14 cellular contexts compared by ENCODE assay signal in genomic region chr3:194574639-194575483, GRCh38. TPM values are rescaled to one million over a fixed set of nuclear protein-coding genes. Genes with fewer than 3 reads are reported as not detected.
DNase-seq lines count a peak whose midpoint lies in the region; ATAC-seq, FAIRE-seq and TF ChIP-seq lines count a peak whose summit lies in the region.
"Had no signal": no experiment of that assay in that cellular context is flagged by ENCODE, and none has a peak within 500 bp of the region (broad histone marks: within the 10 kb centered on the region; RNA-seq: fewer than 3 reads in every experiment).

No MANE protein-coding gene starts in this region.

- 57% methylated on average over 15 of the region's 15 CpGs for WGBS in A549 (ENCODE audit: missing lambda C conversion rate)
- WGBS in right cardiac atrium: 49% methylated on average over 15 of the region's 15 CpGs

- H3K27ac ChIP-seq in A549: peak overlapping the region; percentile 60 to 83; a peak in 5 of 6 replicates
- no peak overlapping the region for H3K27ac ChIP-seq in HEK293 (ENCODE audit: extremely low read depth, low read depth, low read length)
- H3K27ac ChIP-seq in right cardiac atrium (ENCODE audit: low read length): no peak overlapping the region
- no peak overlapping the region for H3K27ac ChIP-seq in effector memory CD4-positive, alpha-beta T cell (ENCODE audit: insufficient read depth, low read length, poor library complexity, severe bottlenecking)
- H3K27ac ChIP-seq: C4-2B, SK-N-MC had no signal

- BruUV-seq in Caco-2 (replicated peaks; lab: Mats Ljungman, UMichigan): no TSS peak

- H3K4me2 ChIP-seq in A549: peak overlapping the region; percentile 21; the same call in 2 of the 3 replicates

- CTCF ChIA-PET in A549 (lab: Yijun Ruan, JAX): interaction anchor here (0.7 to 2.6 kb wide), 9 partner anchors 9 to 134 kb away, joined by 3 to 15 read pairs (median 4); no protein-coding TSS in a partner anchor
- CTCF ChIA-PET in HEK293 (lab: Yijun Ruan, JAX): interaction anchor here (0.5 to 5.4 kb wide), 7 partner anchors 9 to 174 kb away, joined by 3 to 49 read pairs (median 4); no protein-coding TSS in a partner anchor
- CTCF ChIA-PET in Caco-2 (lab: Charles Lee): interaction anchor here (0.5 to 5.2 kb wide), 4 partner anchors 47 to 142 kb away, joined by 3 to 46 read pairs (median 3); no protein-coding TSS in a partner anchor

- H3K4me3 ChIP-seq in A549 (no peak overlapping the region), HEK293 (ENCODE audit: low read depth, low read length) (no peak overlapping the region), astrocyte of the cerebellum (ENCODE audit: low read depth, low read length) (no peak overlapping the region), right cardiac atrium (ENCODE audit: low read length) (no peak overlapping the region), Caco-2 (ENCODE audit: low read depth, low read length) (no peak overlapping the region)
- no peak overlapping the region for H3K4me3 ChIP-seq in effector memory CD4-positive, alpha-beta T cell (ENCODE audit: insufficient read depth, low read depth, low read length, poor library complexity, severe bottlenecking)
- H3K4me3 ChIP-seq: gastroesophageal sphincter, SK-N-MC had no signal

- TF ChIP-seq RAD21 in A549 (conservative IDR thresholded peaks at IDR 0.05 in 1 of 2, IDR thresholded peaks at IDR 0.05 in 1 of 2): no peak

- no peak for TF ChIP-seq POLR2A in A549 (IDR thresholded peaks at IDR 0.05; ENCODE audit: low read length)

- H3K9me3 Mint-ChIP-seq in Caco-2 (ENCODE audit: unreplicated experiment): no peaks in the 10 kb centered on the region
- H3K9me3 Mint-ChIP-seq: natural killer cell had no signal

- TF ChIP-seq EP300 in A549 (IDR thresholded peaks at IDR 0.05): no peak

- POLR2A ChIA-PET in A549 (lab: Yijun Ruan, JAX) (interaction anchor here (1.5 kb wide), 1 partner anchor 18 kb away, joined by 3 read pairs; no protein-coding TSS in a partner anchor), HEK293 (lab: Yijun Ruan, JAX) (interaction anchor here (0.6 to 0.7 kb wide), 2 partner anchors 103 to 1784 kb away, joined by 3 to 4 read pairs; no protein-coding TSS in a partner anchor), Caco-2 (lab: Charles Lee) (interaction anchor here (1.1 to 1.2 kb wide), 2 partner anchors 34 to 103 kb away, joined by 3 to 8 read pairs; no protein-coding TSS in a partner anchor)

- H3K27me3 ChIP-seq in right cardiac atrium (ENCODE audit: control insufficient read depth, insufficient read depth) (no peaks in the 10 kb centered on the region), Caco-2 (replicated peaks; ENCODE audit: control insufficient read depth, insufficient read depth, low read length) (no peaks in the 10 kb centered on the region)
- peaks cover 7% of the 10 kb centered on the region for H3K27me3 ChIP-seq in effector memory CD4-positive, alpha-beta T cell (replicated peaks; ENCODE audit: control insufficient read depth, insufficient read depth, low read length, poor library complexity, severe bottlenecking)

- intact Hi-C loops in right cardiac atrium (cut with DNase I) (loop anchor here (5.0 kb wide), 3 partner anchors 88 to 103 kb away; partner anchors contain the start of gene ATP13A3 (in 1 of the 4)), Caco-2 (cut with micrococcal nuclease; ENCODE audit: unreplicated experiment) (loop anchor here (10.0 kb wide), 1 partner anchor 240 kb away; no protein-coding TSS in a partner anchor)

- H3K4me1 Mint-ChIP-seq in Caco-2 (ENCODE audit: low read depth, unreplicated experiment): peaks cover 51% of the 10 kb centered on the region
- H3K4me1 Mint-ChIP-seq: natural killer cell had no signal

- H3K36me3 ChIP-seq in HEK293 (ENCODE audit: control insufficient read depth in 2 of 2, insufficient read depth in 1 of 2, low read length in 2 of 2) (no peaks in the 10 kb centered on the region), Caco-2 (ENCODE audit: control insufficient read depth, insufficient read depth, low read length) (no peaks in the 10 kb centered on the region)
- no peaks in the 10 kb centered on the region for H3K36me3 ChIP-seq in effector memory CD4-positive, alpha-beta T cell (ENCODE audit: control insufficient read depth, insufficient read depth, low read length)
- H3K36me3 ChIP-seq: gastroesophageal sphincter had no signal

- ATAC-seq in A549 (peak in 1 of 2 experiments; percentile 10; a peak in 2 of 6 replicates), right cardiac atrium (no peak)

- no peaks in the 10 kb centered on the region for H3K27me3 Mint-ChIP-seq in Caco-2 (ENCODE audit: insufficient read depth, unreplicated experiment)

- in situ Hi-C loops in astrocyte of the cerebellum (cut with HindIII; ENCODE audit: low sequenced_read_pairs): no loop called here

- TF ChIP-seq CTCF in A549 (IDR thresholded peaks at IDR 0.05) (no peak), HEK293 (tag by site-specific recombination; IDR thresholded peaks at IDR 0.05) (no peak), astrocyte of the cerebellum (IDR thresholded peaks at IDR 0.05; ENCODE audit: low read depth, low read length, missing control alignments) (peak; percentile 39), Caco-2 (IDR thresholded peaks at IDR 0.05; ENCODE audit: insufficient read depth in 1 of 2, low read depth in 1 of 2, low read length in 1 of 2, severe bottlenecking in 1 of 2, unreplicated experiment in 1 of 2) (peak in 1 of 2 experiments; percentile 21)

- H3K4me1 ChIP-seq in A549 (peaks cover 63% of the 10 kb centered on the region), HEK293 (ENCODE audit: control insufficient read depth, insufficient read depth, low read length) (no peaks in the 10 kb centered on the region), right cardiac atrium (ENCODE audit: control insufficient read depth, insufficient read depth, low read length) (peaks cover 22% of the 10 kb centered on the region), Caco-2 (peaks cover 61% of the 10 kb centered on the region)
- no peaks in the 10 kb centered on the region for H3K4me1 ChIP-seq in effector memory CD4-positive, alpha-beta T cell (ENCODE audit: control insufficient read depth, insufficient read depth, low read length, poor library complexity, severe bottlenecking)

- no peak overlapping the region for H3K4me3 Mint-ChIP-seq in Caco-2 (ENCODE audit: unreplicated experiment)
- H3K4me3 Mint-ChIP-seq: natural killer cell had no signal

- H3K36me3 Mint-ChIP-seq in Caco-2 (ENCODE audit: insufficient read depth, unreplicated experiment): peaks cover 6% of the 10 kb centered on the region
- H3K36me3 Mint-ChIP-seq: natural killer cell had no signal

- DNase-seq in A549 (ENCODE audit: low read depth in 1 of 2, low spot score in 1 of 2): no peak
- DNase-seq in astrocyte of the cerebellum (ENCODE audit: low read depth): no peak
- peak; percentile 46 to 67 (median 60) for DNase-seq in right cardiac atrium
- DNase-seq in effector memory CD4-positive, alpha-beta T cell: no peak
- DNase-seq in epidermal melanocyte (ENCODE audit: insufficient read length, low spot score): no peak
- no peak for DNase-seq in Caco-2
- DNase-seq in putamen (ENCODE audit: low spot score): no peak
- DNase-seq: activated CD8-positive, alpha-beta memory T cell treated with anti-CD3 and anti-CD28 coated beads for 24 hours; amniotic stem cell; natural killer cell had no signal

- H3K9me3 ChIP-seq in A549 (no peaks in the 10 kb centered on the region), HEK293 (ENCODE audit: control insufficient read depth, insufficient read depth, low read depth, low read length) (no peaks in the 10 kb centered on the region), right cardiac atrium (ENCODE audit: control insufficient read depth, low read length) (no peaks in the 10 kb centered on the region), Caco-2 (no peaks in the 10 kb centered on the region)
- H3K9me3 ChIP-seq in effector memory CD4-positive, alpha-beta T cell (ENCODE audit: control insufficient read depth, low read length): no peaks in the 10 kb centered on the region
- H3K9me3 ChIP-seq: gastroesophageal sphincter had no signal

- no peak overlapping the region for H3K27ac Mint-ChIP-seq in Caco-2 (ENCODE audit: unreplicated experiment)
- H3K27ac Mint-ChIP-seq: natural killer cell had no signal

- no peak for FAIRE-seq in A549 (lab: Jason Lieb, UNC)

TF ChIP-seq in A549, 52 proteins besides CTCF, POLR2A, EP300 and RAD21 (continues in another document):
- no peak for TF ChIP-seq BCL3 (IDR thresholded peaks at IDR 0.05)
- no peak for TF ChIP-seq FOSL2 (IDR thresholded peaks at IDR 0.05)
- 0 out of 2 replicates have a peak, but pooled peaks have one; percentile 3 for TF ChIP-seq FOSL2 (CRISPR knock-in tag; IDR thresholded peaks at IDR 0.05)
- TF ChIP-seq SREBF2 (IDR thresholded peaks at IDR 0.05): no peak

TF ChIP-seq in HEK293, 187 proteins besides CTCF, POLR2A, EP300 and RAD21 (continues in another document):
- TF ChIP-seq ZNF629 (tag by site-specific recombination; IDR thresholded peaks at IDR 0.05) (peak; percentile 44; the same call in 1 of the 2 replicates), ZNF362 (tag by site-specific recombination; IDR thresholded peaks at IDR 0.05) (no peak), ZBTB20 (tag by site-specific recombination; IDR thresholded peaks at IDR 0.05) (0 out of 2 replicates have a peak, but pooled peaks have one; percentile 26), ZEB2 (tag by site-specific recombination; IDR thresholded peaks at IDR 0.05) (0 out of 2 replicates have a peak, but pooled peaks have one; percentile 29)

RNA-seq across cellular contexts. Expression of gene TMEM44, which starts 58.4 kb away (rescaled TPM):
- 16.0 and 20.9 TPM in 2 replicates for polyA plus RNA-seq in A549 (2011; rRNA removed)
- 16.1 and 18.0 TPM in 2 replicates for polyA plus RNA-seq in A549 (2012; cell fraction: cytosol; rRNA removed)
- 57.4 and 74.7 TPM in 2 replicates for polyA plus RNA-seq in A549 (2012; cell fraction: nucleus; rRNA removed)
- polyA plus RNA-seq in A549 (2017; fragmentation: RNase III; extraction: RNeasy Plus Mini Kit Qiagen cat#74134 plus additional on column Dnase treatment): 13.9 to 17.0 TPM (median 16.6 TPM) in 3 replicates
- polyA minus RNA-seq in A549 (2011; rRNA and poly(A)+ RNA removed): 19.1 and 22.5 TPM in 2 replicates
- total RNA-seq in right cardiac atrium: 10 to 100 TPM in 1 of 4 donors, 1 to 10 TPM in 3; 5.1 to 11.3 (median 8.5) TPM
- polyA plus RNA-seq in right cardiac atrium: 7.6 TPM
- 11.8 and 16.3 TPM in 2 replicates for total RNA-seq in Caco-2 (2022)

Comparison
In these comparisons a context has a peak if more than half of its experiments do, and no peak if none do; other contexts are left out.
1. DNase-seq: peak in right cardiac atrium (3 of 3); none in A549 (0 of 2), astrocyte of the cerebellum (single experiment), effector memory CD4-positive, alpha-beta T cell (0 of 3), epidermal melanocyte (single experiment), Caco-2 (0 of 2) and putamen (single experiment).
2. H3K27ac ChIP-seq: peak in A549 (2 of 2); none in HEK293 (single experiment), right cardiac atrium (single experiment) and effector memory CD4-positive, alpha-beta T cell (single experiment).